8 cellular contexts compared by ENCODE assay signal in genomic region chr1:214602764-214603657, GRCh38. TPM values are rescaled to one million over a fixed set of nuclear protein-coding genes. Genes with fewer than 3 reads are reported as not detected.
A peak's percentile ranks its signal among the peaks of the same experiment; 100 is the strongest.
DNase-seq lines count a peak whose midpoint lies in the region; ATAC-seq and TF ChIP-seq lines count a peak whose summit lies in the region.

Gene CENPF, plus strand, starts transcription at chr1:214603195. Its CDS starts 10,560 bp downstream, at chr1:214613755.

- H3K4me1 ChIP-seq in OCI-LY3 (ENCODE audit: low read length) (peaks cover 15% of the 10 kb centered on the region), mucosa of descending colon (ENCODE audit: low read depth) (peaks cover 3% of the 10 kb centered on the region)

- peak; percentile 99 for DNase-seq in DMS 273 treated with DMSO at 0.1 percent for 48 hours (lab: John Stamatoyannopoulos, UW)
- DNase-seq in HuH-7 (ENCODE audit: low spot score): peak; percentile 99
- DNase-seq in activated CD8-positive, alpha-beta memory T cell treated with anti-CD3 and anti-CD28 coated beads, Interleukin-2, amount 50 U/mL, for 48 hours: peak; percentile 92
- DNase-seq in epithelial cell of esophagus (ENCODE audit: low read depth): peak; percentile 99
- peak; percentile 95 to 96 (median 95) for DNase-seq in mucosa of descending colon
- DNase-seq in stimulated activated CD8-positive, alpha-beta memory T cell treated with anti-CD3 and anti-CD28 coated beads, Interleukin-4, amount 100 ng/mL, for 24 hours (ENCODE audit: low read depth): peak; percentile 81

- peak within 1 kb of the TSS; percentile 92 for H2AFZ ChIP-seq in OCI-LY3 (ENCODE audit: low read depth, low read length)

- H3K4me2 ChIP-seq in OCI-LY3 (ENCODE audit: low read length): peak within 1 kb of the TSS; percentile 84

- no peaks in the 10 kb centered on the region for H3K9me3 ChIP-seq in OCI-LY3 (ENCODE audit: insufficient read depth, low read length)
- no peaks in the 10 kb centered on the region for H3K9me3 ChIP-seq in mucosa of descending colon

- no peaks in the 10 kb centered on the region for H3K27me3 ChIP-seq in OCI-LY3 (ENCODE audit: low read depth, low read length)

- intact Hi-C loops in mucosa of descending colon (cut with DNase I, micrococcal nuclease): no loop called here

- H3K4me3 ChIP-seq in OCI-LY3 (ENCODE audit: low read length): peak within 1 kb of the TSS; percentile 82
- peak within 1 kb of the TSS; percentile 82 for H3K4me3 ChIP-seq in epithelial cell of esophagus (ENCODE audit: low read length)
- H3K4me3 ChIP-seq in mucosa of descending colon: peak within 1 kb of the TSS; percentile 39

- peak; percentile 99 for ATAC-seq in GM21515 (IDR thresholded peaks at IDR 0.05; ENCODE audit: unreplicated experiment)
- peak; percentile 99 for ATAC-seq in mucosa of descending colon

- peaks cover 50% of the 10 kb centered on the region for H3K79me2 ChIP-seq in OCI-LY3 (ENCODE audit: low read length)

- peak within 1 kb of the TSS; percentile 83 for H3K9ac ChIP-seq in OCI-LY3 (ENCODE audit: low read length)

- no peaks in the 10 kb centered on the region for H3K36me3 ChIP-seq in OCI-LY3 (replicated peaks; ENCODE audit: low read depth, low read length)
- H3K36me3 ChIP-seq in mucosa of descending colon (ENCODE audit: low read depth): no peaks in the 10 kb centered on the region

- H4K20me1 ChIP-seq in OCI-LY3 (ENCODE audit: insufficient read depth, low read length): no peaks in the 10 kb centered on the region

- H3K27ac ChIP-seq in OCI-LY3 (ENCODE audit: low read length): peak within 1 kb of the TSS; percentile 55

- TF ChIP-seq CTCF in OCI-LY3 (IDR thresholded peaks at IDR 0.05; ENCODE audit: low read depth, low read length) (no peak), epithelial cell of esophagus (IDR thresholded peaks at IDR 0.05; ENCODE audit: insufficient read depth, low read depth, low read length, missing control alignments) (peak; percentile 34), mucosa of descending colon (IDR thresholded peaks at IDR 0.05) (no peak)

RNA-seq across cellular contexts. Expression of gene CENPF, which starts in this region (rescaled TPM):
- 10 to 100 TPM in 1 of 3 donors, 1 to 10 TPM in 2; 4.1 to 27.1 (median 6.3) TPM for total RNA-seq in mucosa of descending colon

Comparison
In these comparisons a context has a peak if more than half of its experiments do, and no peak if none do; other contexts are left out.
1. Peak in every context shown above with its lines: DNase-seq, ATAC-seq, H3K4me3 ChIP-seq and H3K27ac ChIP-seq.